ENCODE assay signal across 22 cellular contexts in genomic region chr17:53721101-53721500, GRCh38.
DNase-seq lines count a peak whose midpoint lies in the region; ATAC-seq, FAIRE-seq and TF ChIP-seq lines count a peak whose summit lies in the region.
"Had no signal": no experiment of that assay in that cellular context is flagged by ENCODE, and none has a peak within 500 bp of the region (broad histone marks: within the 10 kb centered on the region; RNA-seq: fewer than 3 reads in every experiment).

No MANE protein-coding gene starts in this region.

- intact Hi-C loops in dorsolateral prefrontal cortex (cut with DNase I), result no loop called here

- ATAC-seq in A549 (no peak), SK-N-SH treated with all-trans-retinoic acid at 6 μM for 48 hours (no peak), HG03469 (IDR thresholded peaks at IDR 0.05; ENCODE audit: unreplicated experiment) (no peak), GM19463 (IDR thresholded peaks at IDR 0.05; ENCODE audit: unreplicated experiment) (no peak)
- ATAC-seq: GM12878, GM23338 had no signal

- CTCF ChIA-PET in A549 (lab: Yijun Ruan, JAX), result interaction anchor here (0.6 to 0.7 kb wide), 2 partner anchors 621 to 1732 kb away, joined by 3 to 4 read pairs; no protein-coding TSS in a partner anchor
- CTCF ChIA-PET in RWPE1 (lab: Yijun Ruan, JAX), result no interaction called here

- WGBS in A549 (ENCODE audit: missing lambda C conversion rate), result 3% methylated on average over 2 of the region's 2 CpGs

- H3K79me2 ChIP-seq in fibroblast of lung (ENCODE audit: control insufficient read depth, insufficient read depth, low read length), result no peaks in the 10 kb centered on the region

- no peak for TF ChIP-seq RAD21 in A549 (conservative IDR thresholded peaks at IDR 0.05 in 1 of 2, IDR thresholded peaks at IDR 0.05 in 1 of 2)

- no peak overlapping the region for H2AFZ ChIP-seq in fibroblast of lung (ENCODE audit: low read length)
- H2AFZ ChIP-seq: GM23338, PC-9 had no signal

- H3K4me1 ChIP-seq in A549, result no peaks in the 10 kb centered on the region
- no peaks in the 10 kb centered on the region for H3K4me1 ChIP-seq in fibroblast of lung (ENCODE audit: control insufficient read depth, extremely low read depth, insufficient read depth, low read length)

- H3K4me3 ChIP-seq in A549, result no peak overlapping the region
- no peak overlapping the region for H3K4me3 ChIP-seq in fibroblast of lung (replicated peaks in 1 of 4; ENCODE audit: control extremely low read depth in 1 of 4, insufficient read depth in 1 of 4, low read depth in 3 of 4, low read length in 4 of 4)
- no peak overlapping the region for H3K4me3 ChIP-seq in dorsolateral prefrontal cortex
- H3K4me3 ChIP-seq: GM12878, GM23338, MG63, PC-9 had no signal

- POLR2A ChIA-PET in A549 (lab: Yijun Ruan, JAX), result no interaction called here
- POLR2A ChIA-PET in RWPE1 (lab: Yijun Ruan, JAX; ENCODE audit: low non-redundant PET), result no interaction called here

- H3K9ac ChIP-seq in fibroblast of lung (ENCODE audit: insufficient read depth, low read length), result no peak overlapping the region

- TF ChIP-seq EP300 in A549 (IDR thresholded peaks at IDR 0.05), result no peak

- no peak for DNase-seq in A549 (ENCODE audit: low read depth in 1 of 2, low spot score in 1 of 2)
- DNase-seq in LHCN-M2 (ENCODE audit: low read depth), result peak; percentile 28
- DNase-seq in fibroblast of lung (ENCODE audit: low read depth in 2 of 2), result peak; percentile 8 to 49
- DNase-seq in RWPE1 (ENCODE audit: low spot score), result no peak
- DNase-seq in dorsolateral prefrontal cortex, result no peak
- DNase-seq: BE2C, DMS79, HCEC 1CT, Karpas-422, MG63, NCI-H1417, NCI-H187, NCI-H446 treated with DMSO at 0.1 percent for 48 hours, NCI-H526 treated with DMSO at 0.1 percent for 48 hours, PC-9, SIG-M5 had no signal

- peak overlapping the region; percentile 15; the same call in 1 of the 3 replicates for H3K4me2 ChIP-seq in A549
- H3K4me2 ChIP-seq in fibroblast of lung (ENCODE audit: extremely low read depth, insufficient read depth, low read length), result no peak overlapping the region
- H3K4me2 ChIP-seq: GM23338, PC-9 had no signal

- no peak for TF ChIP-seq POLR2A in A549 (IDR thresholded peaks at IDR 0.05; ENCODE audit: low read length)

- FAIRE-seq in A549 (lab: Jason Lieb, UNC), result no peak
- FAIRE-seq: D721Med, GM12878 had no signal

- TF ChIP-seq CTCF in A549 (IDR thresholded peaks at IDR 0.05) (no peak), fibroblast of lung (conservative IDR thresholded peaks at IDR 0.05 in 1 of 2, IDR thresholded peaks at IDR 0.05 in 1 of 2; ENCODE audit: low read depth in 1 of 2, low read length in 2 of 2) (no peak), RWPE1 (conservative IDR thresholded peaks at IDR 0.05; ENCODE audit: low read depth) (no peak), dorsolateral prefrontal cortex (IDR thresholded peaks at IDR 0.05 in 54 of 56, conservative IDR thresholded peaks at IDR 0.05 in 2 of 56; ENCODE audit: low read depth in 1 of 56, partially characterized antibody in 56 of 56) (no peak)

- H3K27me3 ChIP-seq in fibroblast of lung (ENCODE audit: control insufficient read depth, insufficient read depth, low read length) (no peaks in the 10 kb centered on the region), dorsolateral prefrontal cortex (peaks cover 0 to 4% (median 0%) of the 10 kb centered on the region in 45 donors)
- H3K27me3 ChIP-seq: BE2C, MG63 had no signal

- H3K27ac ChIP-seq in A549, result no peak overlapping the region
- H3K27ac ChIP-seq in fibroblast of lung (ENCODE audit: insufficient read depth, low read length), result no peak overlapping the region
- no peak overlapping the region for H3K27ac ChIP-seq in RWPE1
- H3K27ac ChIP-seq in dorsolateral prefrontal cortex, result no peak overlapping the region
- H3K27ac ChIP-seq: PC-9 had no signal

- H4K20me1 ChIP-seq in fibroblast of lung (ENCODE audit: control insufficient read depth, extremely low read depth, insufficient read depth, low read length), result no peaks in the 10 kb centered on the region

- H3K9me3 ChIP-seq in A549 (peaks cover 7% of the 10 kb centered on the region), fibroblast of lung (ENCODE audit: control insufficient read depth, insufficient read depth, low read depth, low read length) (no peaks in the 10 kb centered on the region)
- H3K9me3 ChIP-seq: BE2C had no signal

- H3K36me3 ChIP-seq in fibroblast of lung (ENCODE audit: control insufficient read depth, insufficient read depth, low read length), result no peaks in the 10 kb centered on the region
- H3K36me3 ChIP-seq: BE2C, MG63 had no signal

TF ChIP-seq in A549, 52 proteins besides CTCF, POLR2A, EP300 and RAD21:
- TF ChIP-seq MAFK (IDR thresholded peaks at IDR 0.05; ENCODE audit: partially characterized antibody) (no peak), BHLHE40 (IDR thresholded peaks at IDR 0.05; ENCODE audit: low read depth, low read length) (no peak), CEBPB (IDR thresholded peaks at IDR 0.05) (no peak), RNF2 (IDR thresholded peaks at IDR 0.05; ENCODE audit: borderline replicate concordance, low read depth) (no peak), EHF (CRISPR knock-in tag; IDR thresholded peaks at IDR 0.05) (no peak)
- TF ChIP-seq, protein P1, sequence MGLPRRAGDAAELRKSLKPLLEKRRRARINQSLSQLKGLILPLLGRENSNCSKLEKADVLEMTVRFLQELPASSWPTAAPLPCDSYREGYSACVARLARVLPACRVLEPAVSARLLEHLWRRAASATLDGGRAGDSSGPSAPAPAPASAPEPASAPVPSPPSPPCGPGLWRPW (IDR thresholded peaks at IDR 0.05), result no peak

TF ChIP-seq in SK-N-SH treated with all-trans-retinoic acid at 6 μM for 48 hours, 23 proteins besides CTCF, POLR2A, EP300 and RAD21:
- TF ChIP-seq PATZ1 (CRISPR knock-in tag; IDR thresholded peaks at IDR 0.05; ENCODE audit: borderline replicate concordance), result no peak
- TF ChIP-seq ISL1 (CRISPR knock-in tag; IDR thresholded peaks at IDR 0.05), result peak; percentile 63

Comparison
In these comparisons a context has a peak if more than half of its experiments do, and no peak if none do; other contexts are left out.
1. DNase-seq: peak in LHCN-M2 (single experiment) and fibroblast of lung (2 of 2); none in A549 (0 of 2), RWPE1 (single experiment) and dorsolateral prefrontal cortex (0 of 10).